ENCODE assay signal across 16 cellular contexts in the genomic region with DNA sequence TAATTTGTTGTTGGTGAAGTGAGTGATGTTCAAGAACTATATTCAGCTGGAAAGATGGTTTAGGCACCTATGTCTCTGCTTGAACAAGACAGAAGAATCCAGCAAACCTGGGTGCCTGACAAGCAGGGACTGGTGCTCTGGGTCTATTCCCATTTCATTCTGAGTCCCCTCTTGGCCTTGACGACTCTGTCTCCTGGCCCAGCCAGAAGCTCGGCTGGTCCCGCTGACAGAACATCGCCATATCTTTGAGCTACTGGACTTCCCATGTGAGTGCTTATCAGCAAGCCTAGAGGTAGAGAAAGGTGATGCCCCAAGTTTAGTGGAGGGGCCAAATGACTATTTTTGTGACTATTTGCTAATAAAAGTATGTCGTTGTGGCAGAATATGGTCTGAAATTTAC. TPM values are rescaled to one million over a fixed set of nuclear protein-coding genes. Genes with fewer than 3 reads are reported as not detected.
A peak's percentile ranks its signal among the peaks of the same experiment; 100 is the strongest.
DNase-seq lines count a peak whose midpoint lies in the region; ATAC-seq and TF ChIP-seq lines count a peak whose summit lies in the region.
"Had no signal": no experiment of that assay in that cellular context is flagged by ENCODE, and none has a peak within 500 bp of the region (broad histone marks: within the 10 kb centered on the region; RNA-seq: fewer than 3 reads in every experiment).

No MANE protein-coding gene starts in this region.

- H3K36me3 Mint-ChIP-seq in endodermal cell (ENCODE audit: low read depth) = no peaks in the 10 kb centered on the region
- H3K36me3 Mint-ChIP-seq in activated CD4-positive, alpha-beta T cell treated with anti-CD3 and anti-CD28 coated beads for 36 hours (ENCODE audit: low read depth) = no peaks in the 10 kb centered on the region
- H3K36me3 Mint-ChIP-seq: CD4-positive, CD25-positive, alpha-beta regulatory T cell; CD8-positive, alpha-beta memory T cell; IgD-negative memory B cell had no signal

- no peaks in the 10 kb centered on the region for H3K4me1 Mint-ChIP-seq in endodermal cell
- H3K4me1 Mint-ChIP-seq in activated CD4-positive, alpha-beta T cell treated with anti-CD3 and anti-CD28 coated beads for 36 hours = no peaks in the 10 kb centered on the region
- H3K4me1 Mint-ChIP-seq: CD4-positive, CD25-positive, alpha-beta regulatory T cell; CD8-positive, alpha-beta memory T cell; IgD-negative memory B cell had no signal

- no peak overlapping the region for H2AFZ ChIP-seq in osteoblast (ENCODE audit: low read length)

- WGBS in endodermal cell (ENCODE audit: insufficient coverage in 1 of 2, insufficient read length in 1 of 2), 2 experiments = 95 to 100% methylated on average over 5 of the region's 5 CpGs

- H3K4me1 ChIP-seq in endodermal cell (ENCODE audit: control insufficient read depth, insufficient read depth, low read length) = no peaks in the 10 kb centered on the region
- no peaks in the 10 kb centered on the region for H3K4me1 ChIP-seq in osteoblast (ENCODE audit: insufficient read depth, low read length)
- H3K4me1 ChIP-seq in upper lobe of right lung = peaks cover 16% of the 10 kb centered on the region
- H3K4me1 ChIP-seq: BE2C had no signal

- H3K9me3 ChIP-seq in endodermal cell (ENCODE audit: control insufficient read depth, low read length) (no peaks in the 10 kb centered on the region), osteoblast (ENCODE audit: low read depth, low read length) (no peaks in the 10 kb centered on the region), upper lobe of right lung (no peaks in the 10 kb centered on the region)
- H3K9me3 ChIP-seq: BE2C had no signal

- H3K27ac ChIP-seq in endodermal cell (ENCODE audit: low read depth, low read length) (no peak overlapping the region), osteoblast (ENCODE audit: low read depth, low read length) (no peak overlapping the region), upper lobe of right lung (peak overlapping the region; percentile 73)

- H3K36me3 ChIP-seq in endodermal cell (ENCODE audit: control insufficient read depth, insufficient read depth, low read length) (no peaks in the 10 kb centered on the region), osteoblast (ENCODE audit: insufficient read depth, low read length) (no peaks in the 10 kb centered on the region), upper lobe of right lung (no peaks in the 10 kb centered on the region)
- H3K36me3 ChIP-seq: BE2C had no signal

- TF ChIP-seq CTCF in endodermal cell (conservative IDR thresholded peaks at IDR 0.05) (no peak), osteoblast (IDR thresholded peaks at IDR 0.05; ENCODE audit: extremely low read depth, low read depth, low read length) (no peak), upper lobe of right lung (IDR thresholded peaks at IDR 0.05) (no peak)

- H3K79me2 ChIP-seq in osteoblast (ENCODE audit: insufficient read depth, low read length) = no peaks in the 10 kb centered on the region

- DNase-seq in endodermal cell = peak; percentile 28
- DNase-seq in islet precursor cell = peak; percentile 23
- DNase-seq in osteoblast (ENCODE audit: insufficient read length, low spot score, missing footprints) = peak; percentile 43
- no peak for DNase-seq in upper lobe of right lung
- DNase-seq in NCI-H1417 treated with DMSO at 0.1 percent for 48 hours (lab: John Stamatoyannopoulos, UW) = no peak
- no peak for DNase-seq in activated CD4-positive, alpha-beta T cell treated with anti-CD3 and anti-CD28 coated beads for 36 hours
- DNase-seq: ACHN; BE2C; C1 segment of cervical spinal cord; CD4-positive, CD25-positive, alpha-beta regulatory T cell; CD8-positive, alpha-beta memory T cell; COR-L47; H9 had no signal

- H3K27me3 Mint-ChIP-seq in endodermal cell (ENCODE audit: insufficient read depth) = peaks cover 3% of the 10 kb centered on the region
- H3K27me3 Mint-ChIP-seq in activated CD4-positive, alpha-beta T cell treated with anti-CD3 and anti-CD28 coated beads for 36 hours = no peaks in the 10 kb centered on the region
- H3K27me3 Mint-ChIP-seq: IgD-negative memory B cell had no signal

- POLR2A ChIA-PET in activated CD4-positive, alpha-beta T cell treated with anti-CD3 and anti-CD28 coated beads for 36 hours (lab: Charles Lee) = no interaction called here

- intact Hi-C loops in upper lobe of right lung (cut with DNase I) = no loop called here
- intact Hi-C loops in activated CD4-positive, alpha-beta T cell treated with anti-CD3 and anti-CD28 coated beads for 36 hours (cut with DNase I, micrococcal nuclease) = no loop called here

- H3K4me3 Mint-ChIP-seq in endodermal cell = no peak overlapping the region
- H3K4me3 Mint-ChIP-seq in activated CD4-positive, alpha-beta T cell treated with anti-CD3 and anti-CD28 coated beads for 36 hours = no peak overlapping the region
- H3K4me3 Mint-ChIP-seq: CD4-positive, CD25-positive, alpha-beta regulatory T cell; CD8-positive, alpha-beta memory T cell; H9; IgD-negative memory B cell had no signal

- no peaks in the 10 kb centered on the region for H4K20me1 ChIP-seq in osteoblast (ENCODE audit: insufficient read depth, low read length)

- CTCF ChIA-PET in activated CD4-positive, alpha-beta T cell treated with anti-CD3 and anti-CD28 coated beads for 36 hours (lab: Charles Lee) = no interaction called here

- H3K9ac ChIP-seq in endodermal cell (ENCODE audit: extremely low read depth, low read length, poor library complexity, severe bottlenecking) = no peak overlapping the region

- H3K4me3 ChIP-seq in endodermal cell (ENCODE audit: low read length) (no peak overlapping the region), osteoblast (ENCODE audit: insufficient read depth, low read length) (no peak overlapping the region), upper lobe of right lung (no peak overlapping the region)

- no peak overlapping the region for H3K4me2 ChIP-seq in osteoblast (ENCODE audit: insufficient read depth, low read length)

- ATAC-seq in upper lobe of right lung (no peak), GM21360 (IDR thresholded peaks at IDR 0.05; ENCODE audit: unreplicated experiment) (no peak)
- no peak for ATAC-seq in activated CD4-positive, alpha-beta T cell treated with anti-CD3 and anti-CD28 coated beads for 36 hours
- ATAC-seq: HepG2 had no signal

- H3K9me3 Mint-ChIP-seq in endodermal cell = no peaks in the 10 kb centered on the region
- H3K9me3 Mint-ChIP-seq in activated CD4-positive, alpha-beta T cell treated with anti-CD3 and anti-CD28 coated beads for 36 hours (ENCODE audit: low read depth) = no peaks in the 10 kb centered on the region
- H3K9me3 Mint-ChIP-seq: CD4-positive, CD25-positive, alpha-beta regulatory T cell; CD8-positive, alpha-beta memory T cell; H9; IgD-negative memory B cell had no signal

- H3K27ac Mint-ChIP-seq in endodermal cell = no peak overlapping the region
- no peak overlapping the region for H3K27ac Mint-ChIP-seq in activated CD4-positive, alpha-beta T cell treated with anti-CD3 and anti-CD28 coated beads for 36 hours
- H3K27ac Mint-ChIP-seq: CD4-positive, CD25-positive, alpha-beta regulatory T cell; CD8-positive, alpha-beta memory T cell; H9; IgD-negative memory B cell had no signal

- no peaks in the 10 kb centered on the region for H3K27me3 ChIP-seq in endodermal cell (ENCODE audit: control insufficient read depth, insufficient read depth, low read length, poor library complexity, severe bottlenecking)
- H3K27me3 ChIP-seq in osteoblast (ENCODE audit: insufficient read depth, low read length) = no peaks in the 10 kb centered on the region
- no peaks in the 10 kb centered on the region for H3K27me3 ChIP-seq in upper lobe of right lung
- H3K27me3 ChIP-seq: BE2C had no signal

RNA-seq across cellular contexts. Expression of a gene that starts 48.2 kb away (rescaled TPM):
- 10 to 100 TPM; 12.7 to 19.2 TPM for total RNA-seq in endodermal cell
- 36.9 TPM for polyA plus RNA-seq in endodermal cell (2013, experiment 1 of 2)
- polyA plus RNA-seq in endodermal cell (2013, experiment 2 of 2) = 39.5 TPM
- 7.6 and 11.8 TPM in 2 replicates for total RNA-seq in osteoblast
- total RNA-seq in upper lobe of right lung = 148 TPM
- total RNA-seq in activated CD4-positive, alpha-beta T cell treated with anti-CD3 and anti-CD28 coated beads for 36 hours = under 1 TPM in 1 of 2 experiments, not detected in 1; 0.23 TPM
- total RNA-seq: CD4-positive, CD25-positive, alpha-beta regulatory T cell had no signal
- polyA plus RNA-seq: CD4-positive, CD25-positive, alpha-beta regulatory T cell; CD8-positive, alpha-beta memory T cell had no signal

Comparison
In these comparisons a context has a peak if more than half of its experiments do, and no peak if none do; other contexts are left out.
1. DNase-seq: peak in endodermal cell (single experiment), islet precursor cell (single experiment) and osteoblast (single experiment); none in upper lobe of right lung (single experiment), NCI-H1417 treated with DMSO at 0.1 percent for 48 hours (single experiment) and activated CD4-positive, alpha-beta T cell treated with anti-CD3 and anti-CD28 coated beads for 36 hours (single experiment).